ENCODE assay signal across 10 cellular contexts in the genomic region with DNA sequence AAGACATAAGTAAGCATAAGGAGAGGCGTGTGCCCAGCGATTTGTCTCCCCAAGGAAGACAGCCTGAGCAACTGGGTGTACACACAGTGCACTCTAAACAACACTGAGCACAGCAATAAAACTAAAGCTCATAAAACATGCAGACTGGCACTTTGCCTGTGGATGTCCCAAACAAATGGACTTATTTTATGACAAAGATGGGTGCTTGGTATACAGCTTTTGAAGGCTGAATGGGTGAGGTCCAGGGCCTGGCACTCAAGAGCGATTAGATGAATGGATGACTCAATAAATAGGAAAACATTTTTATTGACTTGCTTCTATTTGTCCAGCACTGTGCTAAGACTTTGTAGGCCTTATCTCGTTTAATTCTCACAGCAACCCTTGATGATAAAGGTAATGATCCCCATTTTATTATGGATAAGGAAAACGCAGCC. TPM values are rescaled to one million over a fixed set of nuclear protein-coding genes. Genes with fewer than 3 reads are reported as not detected.
DNase-seq lines count a peak whose midpoint lies in the region; ATAC-seq and TF ChIP-seq lines count a peak whose summit lies in the region.
"Had no signal": no experiment of that assay in that cellular context is flagged by ENCODE, and none has a peak within 500 bp of the region (broad histone marks: within the 10 kb centered on the region; RNA-seq: fewer than 3 reads in every experiment).

No MANE protein-coding gene starts in this region.

- H3K4me3 Mint-ChIP-seq in activated CD4-positive, alpha-beta memory T cell treated with anti-CD3 and anti-CD28 coated beads, Interleukin-2, amount 10 ng/mL, durations not matched to agents 7 days and 5 days: no peak overlapping the region

- H3K9me3 Mint-ChIP-seq in activated CD4-positive, alpha-beta memory T cell treated with anti-CD3 and anti-CD28 coated beads, Interleukin-2, amount 10 ng/mL, durations not matched to agents 7 days and 5 days: no peaks in the 10 kb centered on the region

- peaks cover 19% of the 10 kb centered on the region for H3K4me1 ChIP-seq in PC-9 (replicated peaks; ENCODE audit: insufficient read depth)
- peaks cover 0 to 21% of the 10 kb centered on the region in 2 donors for H3K4me1 ChIP-seq in right atrium auricular region
- peaks cover 12 to 43% (median 39%) of the 10 kb centered on the region in 5 donors for H3K4me1 ChIP-seq in subcutaneous abdominal adipose tissue (ENCODE audit: control insufficient read depth in 5 of 5, insufficient read depth in 5 of 5, low read length in 5 of 5)
- H3K4me1 ChIP-seq: spleen had no signal

- H3K27me3 Mint-ChIP-seq in activated CD4-positive, alpha-beta memory T cell treated with anti-CD3 and anti-CD28 coated beads, Interleukin-2, amount 10 ng/mL, durations not matched to agents 7 days and 5 days: peaks cover 9% of the 10 kb centered on the region

- in situ Hi-C loops in ACHN (cut with HindIII; ENCODE audit: low pct_ligation_motif_present, low pct_unique_long_range_greater_than_20kb, low sequenced_read_pairs): no loop called here

- peak; percentile 64 for DNase-seq in EH (ENCODE audit: low read depth)
- DNase-seq in PC-9: no peak
- no peak for DNase-seq in right atrium auricular region (ENCODE audit: low spot score)
- DNase-seq in ACHN: no peak
- no peak for DNase-seq in activated CD4-positive, alpha-beta memory T cell treated with anti-CD3 and anti-CD28 coated beads, Interleukin-2, amount 10 ng/mL, durations not matched to agents 7 days and 5 days
- no peak for DNase-seq in glomerular visceral epithelial cell (ENCODE audit: extremely low spot score)
- DNase-seq: activated effector memory CD4-positive, alpha-beta T cell treated with anti-CD3 and anti-CD28 coated beads, Interleukin-2, amount 50 U/mL, for 16 hours; spleen had no signal

- H3K27ac ChIP-seq in PC-9 (peak overlapping the region; percentile 18; the same call in 1 of the 2 replicates), right atrium auricular region (peak overlapping the region; percentile 54 to 65), subcutaneous abdominal adipose tissue (ENCODE audit: low read depth, low read length) (peak overlapping the region; percentile 82)
- H3K27ac ChIP-seq: spleen had no signal

- H3K36me3 Mint-ChIP-seq in activated CD4-positive, alpha-beta memory T cell treated with anti-CD3 and anti-CD28 coated beads, Interleukin-2, amount 10 ng/mL, durations not matched to agents 7 days and 5 days (ENCODE audit: low read depth): no peaks in the 10 kb centered on the region

- no peak for TF ChIP-seq CTCF in PC-9 (conservative IDR thresholded peaks at IDR 0.05)
- no peak for TF ChIP-seq CTCF in right atrium auricular region (IDR thresholded peaks at IDR 0.05)

- BruUV-seq in PC-9 (replicated peaks; lab: Mats Ljungman, UMichigan): no TSS peak

- H3K79me2 ChIP-seq in PC-9 (ENCODE audit: low read depth): peaks cover 6% of the 10 kb centered on the region; the same call in 1 of the 2 replicates

- no peaks in the 10 kb centered on the region for H3K9me2 ChIP-seq in PC-9 (ENCODE audit: insufficient read depth)

- intact Hi-C loops in PC-9 (cut with micrococcal nuclease; ENCODE audit: unreplicated experiment): no loop called here

- H3K27me3 ChIP-seq in PC-9 (ENCODE audit: insufficient read depth, low read depth): no peaks in the 10 kb centered on the region
- no peaks in the 10 kb centered on the region for H3K27me3 ChIP-seq in right atrium auricular region
- no peaks in the 10 kb centered on the region for H3K27me3 ChIP-seq in subcutaneous abdominal adipose tissue (ENCODE audit: control insufficient read depth in 5 of 5, insufficient read depth in 4 of 5, low read length in 5 of 5)
- H3K27me3 ChIP-seq: spleen had no signal

- no peak for ATAC-seq in HG03565 (IDR thresholded peaks at IDR 0.05; ENCODE audit: unreplicated experiment)

- H3K4me1 Mint-ChIP-seq in activated CD4-positive, alpha-beta memory T cell treated with anti-CD3 and anti-CD28 coated beads, Interleukin-2, amount 10 ng/mL, durations not matched to agents 7 days and 5 days: peaks cover 10% of the 10 kb centered on the region

- H3F3A ChIP-seq in PC-9 (ENCODE audit: insufficient read depth, low read depth): peaks cover 18% of the 10 kb centered on the region; the same call in 1 of the 2 replicates

- H4K20me1 ChIP-seq in PC-9 (ENCODE audit: insufficient read depth): no peaks in the 10 kb centered on the region

- H3K36me3 ChIP-seq in PC-9 (ENCODE audit: low read depth) (no peaks in the 10 kb centered on the region), right atrium auricular region (peaks cover 4% of the 10 kb centered on the region), subcutaneous abdominal adipose tissue (ENCODE audit: control insufficient read depth in 5 of 5, insufficient read depth in 5 of 5, low read length in 5 of 5) (peaks cover 0 to 31% (median 13%) of the 10 kb centered on the region in 5 donors)

- no peak overlapping the region for H2AFZ ChIP-seq in PC-9

- CTCF ChIA-PET in PC-9 (lab: Charles Lee): no interaction called here
- CTCF ChIA-PET in activated CD4-positive, alpha-beta memory T cell treated with anti-CD3 and anti-CD28 coated beads, Interleukin-2, amount 10 ng/mL, durations not matched to agents 7 days and 5 days (lab: Charles Lee): no interaction called here

- no peaks in the 10 kb centered on the region for H3K9me3 ChIP-seq in PC-9 (ENCODE audit: insufficient read depth, low read depth)
- H3K9me3 ChIP-seq in right atrium auricular region: no peaks in the 10 kb centered on the region
- H3K9me3 ChIP-seq in subcutaneous abdominal adipose tissue (ENCODE audit: control insufficient read depth in 5 of 5, low read length in 5 of 5): peaks cover 0 to 3% (median 0%) of the 10 kb centered on the region in 5 donors
- H3K9me3 ChIP-seq: spleen had no signal

- no peak overlapping the region for H3K4me3 ChIP-seq in PC-9
- no peak overlapping the region for H3K4me3 ChIP-seq in right atrium auricular region
- peak overlapping the region in 1 of 5 donors; percentile 4 for H3K4me3 ChIP-seq in subcutaneous abdominal adipose tissue (ENCODE audit: low read depth in 1 of 5, low read length in 5 of 5)
- H3K4me3 ChIP-seq: spleen had no signal

- H3K27ac Mint-ChIP-seq in activated CD4-positive, alpha-beta memory T cell treated with anti-CD3 and anti-CD28 coated beads, Interleukin-2, amount 10 ng/mL, durations not matched to agents 7 days and 5 days: no peak overlapping the region

- no peak overlapping the region for H3K4me2 ChIP-seq in PC-9

- peak overlapping the region in 1 of 5 donors; percentile 17 for H3K9ac ChIP-seq in subcutaneous abdominal adipose tissue (ENCODE audit: low read length in 5 of 5)

- POLR2A ChIA-PET in PC-9 (lab: Charles Lee; ENCODE audit: unreplicated experiment): no interaction called here
- POLR2A ChIA-PET in activated CD4-positive, alpha-beta memory T cell treated with anti-CD3 and anti-CD28 coated beads, Interleukin-2, amount 10 ng/mL, durations not matched to agents 7 days and 5 days (lab: Charles Lee): no interaction called here

RNA-seq across cellular contexts. Expression of a gene that starts 28.5 kb away (rescaled TPM):
- total RNA-seq in PC-9 (2021): 48.8 and 50.8 TPM in 2 replicates
- total RNA-seq in right atrium auricular region: 100 to 1,000 TPM in 1 of 2 donors, 10 to 100 TPM in 1; 65.6 to 109 TPM
- total RNA-seq in activated CD4-positive, alpha-beta memory T cell treated with anti-CD3 and anti-CD28 coated beads, Interleukin-2, amount 10 ng/mL, durations not matched to agents 7 days and 5 days: 1 to 10 TPM; 5.3 to 5.9 TPM

Comparison
In these comparisons a context has a peak if more than half of its experiments do, and no peak if none do; other contexts are left out.
1. H3K27ac ChIP-seq: peak in every context shown above with its lines; median percentile 82 in subcutaneous abdominal adipose tissue; 60 in right atrium auricular region; 18 in PC-9.